ENCODE assay signal across 23 cellular contexts in genomic region chr12:53981652-53982565, GRCh38. TPM values are rescaled to one million over a fixed set of nuclear protein-coding genes. Genes with fewer than 3 reads are reported as not detected.
DNase-seq lines count a peak whose midpoint lies in the region; ATAC-seq, FAIRE-seq and TF ChIP-seq lines count a peak whose summit lies in the region.
"Had no signal": no experiment of that assay in that cellular context is flagged by ENCODE, and none has a peak within 500 bp of the region (broad histone marks: within the 10 kb centered on the region; RNA-seq: fewer than 3 reads in every experiment).

No MANE protein-coding gene starts in this region.

- H3K9me2 ChIP-seq in OCI-LY7 (ENCODE audit: insufficient read depth, low read length): no peaks in the 10 kb centered on the region

- H3K4me1 ChIP-seq in OCI-LY7 (ENCODE audit: insufficient read depth, low read length, poor library complexity, severe bottlenecking): peaks cover 42% of the 10 kb centered on the region
- peaks cover 30% of the 10 kb centered on the region for H3K4me1 ChIP-seq in foreskin keratinocyte

- BruUV-seq in OCI-LY7 (replicated peaks; lab: Mats Ljungman, UMichigan): no TSS peak

- no peak overlapping the region for H2AFZ ChIP-seq in OCI-LY7 (ENCODE audit: low read length)

- POLR2A ChIA-PET in OCI-LY7 (lab: Charles Lee): no interaction called here

- H4K20me1 ChIP-seq in OCI-LY7 (ENCODE audit: insufficient read depth, low read length): no peaks in the 10 kb centered on the region

- H3K4me2 ChIP-seq in OCI-LY7 (ENCODE audit: low read length): no peak overlapping the region
- H3K4me2 ChIP-seq: BLaER1 treated with 17β-estradiol and CSF1 and Interleukin-3, amounts not matched to agents 10 nM and 100 nM had no signal

- FAIRE-seq in G401.6 (lab: Jason Lieb, UNC): peak; percentile 91
- FAIRE-seq: islet of Langerhans had no signal

- H3K27ac ChIP-seq in OCI-LY7 (ENCODE audit: low read depth, low read length, poor library complexity, severe bottlenecking) (no peak overlapping the region), foreskin keratinocyte (peak overlapping the region; percentile 87)
- H3K27ac ChIP-seq: BLaER1 treated with 17β-estradiol and CSF1 and Interleukin-3, amounts not matched to agents 10 nM and 100 nM; cardiac muscle cell; esophagus squamous epithelium; heart right ventricle had no signal

- H3K36me3 ChIP-seq in OCI-LY7 (ENCODE audit: insufficient read depth, low read length): no peaks in the 10 kb centered on the region
- H3K36me3 ChIP-seq: BLaER1 treated with 17β-estradiol and CSF1 and Interleukin-3, amounts not matched to agents 10 nM and 100 nM; cardiac muscle cell; esophagus squamous epithelium; heart right ventricle had no signal

- no peaks in the 10 kb centered on the region for H3K79me2 ChIP-seq in OCI-LY7 (ENCODE audit: insufficient read depth, low read depth, low read length)

- H3K9me3 ChIP-seq in OCI-LY7 (ENCODE audit: low read length): no peaks in the 10 kb centered on the region
- H3K9me3 ChIP-seq: esophagus squamous epithelium, heart right ventricle had no signal

- CTCF ChIA-PET in OCI-LY7 (lab: Charles Lee; ENCODE audit: unreplicated experiment): no interaction called here

- TF ChIP-seq CTCF in OCI-LY7 (conservative IDR thresholded peaks at IDR 0.05; ENCODE audit: low read length): peak; percentile 39; the same call in 1 of the 2 replicates
- peak; percentile 52 for TF ChIP-seq CTCF in foreskin keratinocyte (conservative IDR thresholded peaks at IDR 0.05)

- intact Hi-C loops in OCI-LY7 (cut with micrococcal nuclease; ENCODE audit: unreplicated experiment): loop anchor here (10.0 kb wide), 2 partner anchors 187 to 277 kb away; no protein-coding TSS in a partner anchor

- no peaks in the 10 kb centered on the region for H3K27me3 ChIP-seq in foreskin keratinocyte

- ATAC-seq in foreskin keratinocyte (peak; percentile 17), GM21717 (IDR thresholded peaks at IDR 0.05; ENCODE audit: unreplicated experiment) (no peak)
- ATAC-seq: heart right ventricle; PC-3; stimulated activated memory B cell treated with anti-CD40 and anti-IgM and Interleukin-4, amounts not matched to agents 10 μg/mL and 1 μg/mL and 100 μg/mL, for 72 hours had no signal

- H3K4me3 ChIP-seq in OCI-LY7 (ENCODE audit: low read depth, low read length, poor library complexity, severe bottlenecking): no peak overlapping the region
- H3K4me3 ChIP-seq in skeletal muscle cell (ENCODE audit: low read depth, low read length): peak overlapping the region; percentile 70
- H3K4me3 ChIP-seq: BLaER1 treated with 17β-estradiol and CSF1 and Interleukin-3, amounts not matched to agents 10 nM and 100 nM; cardiac muscle cell; esophagus squamous epithelium; heart right ventricle had no signal

- DNase-seq in OCI-LY7 (ENCODE audit: low spot score) (no peak), foreskin keratinocyte (peak in 1 of 2 donors; percentile 72), skeletal muscle cell (ENCODE audit: low read depth) (no peak), NCI-H1092 treated with DMSO at 0.1 percent for 48 hours (lab: John Stamatoyannopoulos, UW) (no peak), NCI-H1048 (lab: John Stamatoyannopoulos, UW) (no peak)
- no peak for DNase-seq in activated naive CD4-positive, alpha-beta T cell treated with Interleukin-2 at 50 U/mL for 16 hours
- DNase-seq: activated CD4-positive, CD25-positive, alpha-beta regulatory T cell treated with anti-CD3 and anti-CD28 coated beads, Interleukin-2, amount 50 U/mL, for 72 hours; activated CD8-positive, alpha-beta memory T cell treated with anti-CD3 and anti-CD28 coated beads for 24 hours; esophagus squamous epithelium; GOT3; heart right ventricle; KG1; NCI-H1092; PC-3; stimulated activated CD4-positive, alpha-beta T cell treated with anti-CD3 and anti-CD28 coated beads, Interleukin-15, amount 100 ng/mL, for 24 hours had no signal

RNA-seq across cellular contexts. Expression of gene HOXC10, which starts 3.0 kb away (rescaled TPM):
- 0.28 TPM in 1 of 2 replicates, not detected in the other for total RNA-seq in OCI-LY7 (2014; rRNA removed; shearing (Covaris generic))
- total RNA-seq in OCI-LY7 (2022) (0.25 TPM in 1 of 2 replicates, not detected in the other), foreskin keratinocyte (19.6 and 23.0 TPM in 2 replicates)
- polyA plus RNA-seq in foreskin keratinocyte: 31.8 and 32.0 TPM in 2 replicates
- total RNA-seq: cardiac muscle cell, heart right ventricle had no signal
- polyA plus RNA-seq: cardiac muscle cell, heart right ventricle had no signal

RNA-seq across cellular contexts. Expression of gene HOTAIR, which starts 7.2 kb away (rescaled TPM):
- 0.88 and 1.6 TPM in 2 replicates for total RNA-seq in OCI-LY7 (2014; rRNA removed; shearing (Covaris generic))
- total RNA-seq in OCI-LY7 (2022) (3.6 and 5.3 TPM in 2 replicates), foreskin keratinocyte (6.9 and 11.3 TPM in 2 replicates)
- 4.8 and 7.8 TPM in 2 replicates for polyA plus RNA-seq in foreskin keratinocyte
- total RNA-seq: cardiac muscle cell, esophagus squamous epithelium, heart right ventricle, SK-MEL-5 had no signal
- polyA plus RNA-seq: adipose tissue, cardiac muscle cell, heart right ventricle had no signal

RNA-seq across cellular contexts. Expression of gene HOXC11, which starts 9.0 kb away (rescaled TPM):
- total RNA-seq in OCI-LY7 (2014; rRNA removed; shearing (Covaris generic)): 1.4 and 2.3 TPM in 2 replicates
- total RNA-seq in OCI-LY7 (2022): 2.7 and 3.8 TPM in 2 replicates
- total RNA-seq in foreskin keratinocyte: 4.9 and 6.3 TPM in 2 replicates
- polyA plus RNA-seq in foreskin keratinocyte: 5.5 and 6.4 TPM in 2 replicates
- total RNA-seq: cardiac muscle cell, esophagus squamous epithelium, heart right ventricle had no signal
- polyA plus RNA-seq: adipose tissue, cardiac muscle cell, heart right ventricle had no signal

RNA-seq across cellular contexts. Expression of gene HOXC9, which starts 18.1 kb away (rescaled TPM):
- not detected in 2 replicates for total RNA-seq in OCI-LY7 (2014; rRNA removed; shearing (Covaris generic))
- 0.42 and 0.57 TPM in 2 replicates for total RNA-seq in OCI-LY7 (2022)
- 4.3 and 5.5 TPM in 2 replicates for total RNA-seq in foreskin keratinocyte
- 7.0 and 9.0 TPM in 2 replicates for polyA plus RNA-seq in foreskin keratinocyte
- total RNA-seq: cardiac muscle cell, heart right ventricle had no signal
- polyA plus RNA-seq: cardiac muscle cell, heart right ventricle had no signal

RNA-seq across cellular contexts. Expression of gene HOXC8, which starts 26.9 kb away (rescaled TPM):
- not detected in 2 replicates for total RNA-seq in OCI-LY7 (2014; rRNA removed; shearing (Covaris generic))
- total RNA-seq in OCI-LY7 (2022) (not detected in 2 replicates), foreskin keratinocyte (1.3 and 2.0 TPM in 2 replicates)
- polyA plus RNA-seq in foreskin keratinocyte: 1.2 and 2.0 TPM in 2 replicates
- total RNA-seq: heart right ventricle had no signal
- polyA plus RNA-seq: cardiac muscle cell, heart right ventricle had no signal

Comparison
In these comparisons a context has a peak if more than half of its experiments do, and no peak if none do; other contexts are left out.
1. RNA of gene HOXC10, which starts 3.0 kb away (total RNA-seq): 19.6 to 23.0 TPM in foreskin keratinocyte; 0.25 to 0.28 TPM in OCI-LY7; every median in the first group is over 10 times any median in the second.